18 cellular contexts compared by ENCODE assay signal in genomic region chr17:79435296-79435695, GRCh38.
"Had no signal": no experiment of that assay in that cellular context is flagged by ENCODE, and none has a peak within 500 bp of the region (broad histone marks: within the 10 kb centered on the region; RNA-seq: fewer than 3 reads in every experiment).

No MANE protein-coding gene starts in this region.

- H3K36me3 Mint-ChIP-seq: mesothelial cell of epicardium; naive thymus-derived CD4-positive, alpha-beta T cell had no signal

- H3K9me3 Mint-ChIP-seq: mesothelial cell of epicardium had no signal

- H3K4me3 Mint-ChIP-seq: mesothelial cell of epicardium; naive thymus-derived CD4-positive, alpha-beta T cell had no signal

- H3K27ac ChIP-seq: coronary artery, esophagus muscularis mucosa, foreskin keratinocyte, gastroesophageal sphincter, heart right ventricle, left lung, lower lobe of right lung had no signal

- ATAC-seq: foreskin keratinocyte; gastroesophageal sphincter; heart right ventricle; left cardiac atrium; left lung; left ventricle myocardium superior; lower lobe of right lung; mucosa of descending colon; naive thymus-derived CD4-positive, alpha-beta T cell had no signal

- H3K4me3 ChIP-seq: coronary artery, dorsolateral prefrontal cortex, esophagus muscularis mucosa, gastroesophageal sphincter, heart right ventricle, left lung, lower lobe of right lung, mucosa of descending colon had no signal

- H3K9me3 ChIP-seq: esophagus muscularis mucosa, left lung, lower lobe of right lung, mucosa of descending colon had no signal

- H3K27ac Mint-ChIP-seq: mesothelial cell of epicardium had no signal

- H3K4me1 Mint-ChIP-seq: mesothelial cell of epicardium; naive thymus-derived CD4-positive, alpha-beta T cell had no signal

- H3K36me3 ChIP-seq: gastroesophageal sphincter, heart right ventricle, left lung, lower lobe of right lung had no signal

- H3K27me3 ChIP-seq: foreskin keratinocyte had no signal

- H3K4me1 ChIP-seq: esophagus muscularis mucosa, foreskin keratinocyte, gastroesophageal sphincter, heart right ventricle, left lung, lower lobe of right lung had no signal

- DNase-seq: dermis blood vessel endothelial cell; dorsolateral prefrontal cortex; effector CD4-positive, alpha-beta T cell; effector memory CD4-positive, alpha-beta T cell; foreskin keratinocyte; heart right ventricle; hippocampal formation; left cardiac atrium; left ventricle myocardium superior; lower lobe of right lung; mesenchymal stem cell; mucosa of descending colon; naive thymus-derived CD4-positive, alpha-beta T cell had no signal
